ENCODE assay signal across 1 cellular context in the genomic region with DNA sequence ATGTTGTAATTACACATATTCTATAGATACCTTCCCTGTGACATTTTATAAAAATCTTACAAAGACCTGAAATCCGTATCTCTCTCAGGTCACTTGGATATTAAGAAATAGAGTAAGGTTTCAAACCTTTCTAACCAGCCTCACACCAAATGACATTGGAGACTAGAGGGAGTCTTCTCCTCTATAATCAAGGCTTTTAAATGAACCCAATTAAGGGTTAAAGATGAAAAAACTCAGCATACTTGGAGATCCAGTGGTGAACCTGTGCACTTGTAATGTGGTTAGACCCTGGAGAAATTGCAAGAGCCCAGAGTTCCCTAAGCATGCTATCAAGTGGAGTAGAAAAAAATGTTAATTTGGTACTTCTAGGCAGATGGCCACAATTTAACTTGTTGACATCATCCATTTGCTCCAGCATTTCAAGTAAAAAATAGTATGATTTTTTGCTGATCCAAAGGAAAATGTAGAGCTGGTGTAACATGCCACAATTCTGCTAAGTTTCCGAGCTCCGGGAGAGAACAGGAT.
TF ChIP-seq lines count a peak whose summit lies in the region.

No MANE protein-coding gene starts in this region.

TF ChIP-seq in SK-N-SH, 30 proteins besides CTCF, POLR2A, EP300 and RAD21 (continued from another document):
- TF ChIP-seq, protein P1, sequence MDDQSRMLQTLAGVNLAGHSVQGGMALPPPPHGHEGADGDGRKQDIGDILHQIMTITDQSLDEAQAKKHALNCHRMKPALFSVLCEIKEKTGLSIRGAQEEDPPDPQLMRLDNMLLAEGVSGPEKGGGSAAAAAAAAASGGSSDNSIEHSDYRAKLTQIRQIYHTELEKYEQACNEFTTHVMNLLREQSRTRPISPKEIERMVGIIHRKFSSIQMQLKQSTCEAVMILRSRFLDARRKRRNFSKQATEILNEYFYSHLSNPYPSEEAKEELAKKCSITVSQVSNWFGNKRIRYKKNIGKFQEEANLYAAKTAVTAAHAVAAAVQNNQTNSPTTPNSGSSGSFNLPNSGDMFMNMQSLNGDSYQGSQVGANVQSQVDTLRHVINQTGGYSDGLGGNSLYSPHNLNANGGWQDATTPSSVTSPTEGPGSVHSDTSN (IDR thresholded peaks at IDR 0.05) = no peak
- no peak for TF ChIP-seq JUND (IDR thresholded peaks at IDR 0.05)
- TF ChIP-seq SIN3A (IDR thresholded peaks at IDR 0.05; ENCODE audit: borderline replicate concordance, low read depth, low read length) = no peak
- TF ChIP-seq POLR2AphosphoS5 (IDR thresholded peaks at IDR 0.05; ENCODE audit: low read depth, low read length) = no peak
- TF ChIP-seq TCF12 (IDR thresholded peaks at IDR 0.05) = no peak
- TF ChIP-seq MEF2A (IDR thresholded peaks at IDR 0.05; ENCODE audit: borderline replicate concordance, low read depth) = no peak
- no peak for TF ChIP-seq ELF1 (IDR thresholded peaks at IDR 0.05)
- TF ChIP-seq TEAD4 (IDR thresholded peaks at IDR 0.05; ENCODE audit: borderline replicate concordance, insufficient read depth) = no peak
